Comparison of ENCODE assay signal across 1 cellular context in genomic region chr3:156207802-156208685, GRCh38.
TF ChIP-seq lines count a peak whose summit lies in the region.

No MANE protein-coding gene starts in this region.

TF ChIP-seq in WTC11, 78 proteins besides CTCF, POLR2A, EP300 and RAD21 (continued from another document):
- TF ChIP-seq ERG (CRISPR knock-in tag; IDR thresholded peaks at IDR 0.05) (no peak), ZSCAN18 (CRISPR knock-in tag; IDR thresholded peaks at IDR 0.05) (no peak), RORB (CRISPR knock-in tag; IDR thresholded peaks at IDR 0.05) (no peak), CREB1 (CRISPR knock-in tag; IDR thresholded peaks at IDR 0.05) (no peak), CREM (CRISPR knock-in tag; IDR thresholded peaks at IDR 0.05) (no peak), TCF7 (CRISPR knock-in tag; IDR thresholded peaks at IDR 0.05; ENCODE audit: low read depth) (no peak), SMAD3 (CRISPR knock-in tag; IDR thresholded peaks at IDR 0.05; ENCODE audit: borderline replicate concordance) (no peak)
